In the genomic region with DNA sequence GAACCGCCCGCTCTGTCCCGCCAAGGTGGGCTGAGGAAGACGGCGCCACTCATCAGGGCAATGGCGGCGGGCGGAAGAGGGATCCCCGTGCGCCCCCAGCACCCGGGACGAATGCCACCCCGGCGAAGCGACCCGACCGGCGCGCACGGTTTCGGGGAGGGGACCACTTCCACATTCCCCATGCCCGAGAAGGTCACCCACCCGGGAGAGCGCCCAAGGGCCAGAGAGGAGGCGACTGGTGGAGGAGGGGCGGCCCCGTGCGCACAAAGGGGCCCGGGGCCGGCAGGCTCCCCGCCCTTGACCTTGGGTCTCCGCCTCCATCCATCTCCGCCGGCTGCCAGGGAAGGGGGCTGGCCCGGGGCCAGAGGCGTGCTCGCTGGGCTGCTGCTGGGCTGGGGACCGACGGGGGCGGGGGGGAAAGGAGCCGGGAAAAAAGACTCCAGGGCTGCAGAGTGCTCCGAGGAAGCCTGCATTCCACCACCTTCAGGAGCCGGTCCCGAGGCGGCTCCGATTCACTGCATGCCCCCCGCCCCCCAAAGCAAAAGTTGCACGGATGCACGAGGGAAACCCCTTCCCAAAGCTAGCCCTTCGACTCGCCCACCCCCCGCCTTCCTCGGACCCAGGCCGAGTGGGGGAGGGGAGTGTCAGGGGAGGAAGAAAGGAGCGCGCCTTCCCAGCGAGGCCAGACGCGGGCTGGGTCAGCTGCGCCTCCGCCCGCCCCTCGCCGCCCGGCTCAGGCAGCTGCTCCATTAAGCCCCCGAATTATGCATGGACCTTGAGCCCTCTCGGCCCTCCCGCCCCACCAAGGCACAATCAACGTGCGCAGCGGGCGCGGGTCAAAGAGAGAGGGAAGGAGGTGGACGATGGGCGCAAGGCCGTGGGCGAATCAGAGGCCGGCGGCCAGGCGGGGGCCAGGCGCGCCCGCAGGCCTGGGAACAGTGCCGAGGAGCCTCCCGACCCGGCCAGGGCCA, we compare ENCODE assay signal across 11 cellular contexts. TPM values are rescaled to one million over a fixed set of nuclear protein-coding genes. Genes with fewer than 3 reads are reported as not detected.
A peak's percentile ranks its signal among the peaks of the same experiment; 100 is the strongest.
DNase-seq lines count a peak whose midpoint lies in the region; ATAC-seq and TF ChIP-seq lines count a peak whose summit lies in the region.
"Had no signal": no experiment of that assay in that cellular context is flagged by ENCODE, and none has a peak within 500 bp of the region (broad histone marks: within the 10 kb centered on the region; RNA-seq: fewer than 3 reads in every experiment).

No MANE protein-coding gene starts in this region.

- DNase-seq in activated naive CD4-positive, alpha-beta T cell treated with anti-CD3 and anti-CD28 coated beads, Interleukin-2, amount 10 ng/mL, durations not matched to agents 7 days and 5 days = no peak
- DNase-seq in activated naive CD4-positive, alpha-beta T cell treated with anti-CD3 and anti-CD28 coated beads, Interleukin-2, amount 50 U/mL, for 16 hours = no peak
- no peak for DNase-seq in central memory CD8-positive, alpha-beta T cell (ENCODE audit: low spot score in 2 of 2)
- DNase-seq in lower lobe of right lung = peak; percentile 25
- DNase-seq in transverse colon = no peak
- DNase-seq: T1000 had no signal

- H3K36me3 Mint-ChIP-seq in activated naive CD4-positive, alpha-beta T cell treated with anti-CD3 and anti-CD28 coated beads, Interleukin-2, amount 10 ng/mL, durations not matched to agents 7 days and 5 days = peaks cover 72% of the 10 kb centered on the region
- peaks cover 81% of the 10 kb centered on the region for H3K36me3 Mint-ChIP-seq in central memory CD8-positive, alpha-beta T cell (ENCODE audit: insufficient read depth)

- intact Hi-C loops in lower lobe of right lung (cut with DNase I) = no loop called here
- intact Hi-C loops in transverse colon (cut with DNase I; ENCODE audit: low total_unique reads) = no loop called here

- in situ Hi-C loops in transverse colon (cut with MboI; ENCODE audit: low pct_ligation_motif_present in 1 of 4, low pct_unique_long_range_greater_than_20kb in 1 of 4, low sequenced_read_pairs in 3 of 4) = no loop called here

- H3K36me3 ChIP-seq in lower lobe of right lung (no peaks in the 10 kb centered on the region), transverse colon (no peaks in the 10 kb centered on the region)

- H3K9me3 ChIP-seq in lower lobe of right lung (no peaks in the 10 kb centered on the region), transverse colon (no peaks in the 10 kb centered on the region)
- H3K9me3 ChIP-seq: body of pancreas had no signal

- TF ChIP-seq CTCF in lower lobe of right lung (IDR thresholded peaks at IDR 0.05) (no peak), transverse colon (IDR thresholded peaks at IDR 0.05) (no peak)

- CTCF ChIA-PET in activated naive CD4-positive, alpha-beta T cell treated with anti-CD3 and anti-CD28 coated beads, Interleukin-2, amount 10 ng/mL, durations not matched to agents 7 days and 5 days (lab: Charles Lee) = interaction anchor here (0.8 to 8.9 kb wide), 5 partner anchors 12 to 58 kb away, joined by 3 to 65 read pairs (median 4); no protein-coding TSS in a partner anchor

- 33% methylated on average over 69 of the region's 86 CpGs; no CpG with 5 or more reads in 1 of the 2 donors for WGBS in transverse colon (ENCODE audit: low coverage in 1 of 2), 2 donors

- no peak for TF ChIP-seq EP300 in transverse colon (IDR thresholded peaks at IDR 0.05; ENCODE audit: low read depth)

- ATAC-seq in central memory CD8-positive, alpha-beta T cell (replicated peaks; ENCODE audit: extremely low read depth, poor library complexity, severe bottlenecking) = no peak
- ATAC-seq in lower lobe of right lung (peak in 1 of 2 donors; percentile 16), HG03469 (IDR thresholded peaks at IDR 0.05; ENCODE audit: unreplicated experiment) (no peak), GM21367 (IDR thresholded peaks at IDR 0.05; ENCODE audit: unreplicated experiment) (no peak), HG02610 (IDR thresholded peaks at IDR 0.05; ENCODE audit: unreplicated experiment) (no peak)
- ATAC-seq: body of pancreas, HCT116 had no signal

- H3K4me1 ChIP-seq in lower lobe of right lung (no peaks in the 10 kb centered on the region), transverse colon (peaks cover 0 to 13% (median 8%) of the 10 kb centered on the region in 4 donors)

- TF ChIP-seq POLR2A in transverse colon (IDR thresholded peaks at IDR 0.05) = no peak

- peak overlapping the region; percentile 97 for H3K27ac Mint-ChIP-seq in activated naive CD4-positive, alpha-beta T cell treated with anti-CD3 and anti-CD28 coated beads, Interleukin-2, amount 10 ng/mL, durations not matched to agents 7 days and 5 days
- H3K27ac Mint-ChIP-seq in central memory CD8-positive, alpha-beta T cell (ENCODE audit: low read depth) = peak overlapping the region; percentile 97

- no peaks in the 10 kb centered on the region for H3K27me3 Mint-ChIP-seq in activated naive CD4-positive, alpha-beta T cell treated with anti-CD3 and anti-CD28 coated beads, Interleukin-2, amount 10 ng/mL, durations not matched to agents 7 days and 5 days
- H3K27me3 Mint-ChIP-seq in central memory CD8-positive, alpha-beta T cell = no peaks in the 10 kb centered on the region

- peaks cover 86% of the 10 kb centered on the region for H3K4me1 Mint-ChIP-seq in activated naive CD4-positive, alpha-beta T cell treated with anti-CD3 and anti-CD28 coated beads, Interleukin-2, amount 10 ng/mL, durations not matched to agents 7 days and 5 days
- peaks cover 84% of the 10 kb centered on the region for H3K4me1 Mint-ChIP-seq in central memory CD8-positive, alpha-beta T cell

- H3K9me3 Mint-ChIP-seq in activated naive CD4-positive, alpha-beta T cell treated with anti-CD3 and anti-CD28 coated beads, Interleukin-2, amount 10 ng/mL, durations not matched to agents 7 days and 5 days = no peaks in the 10 kb centered on the region
- H3K9me3 Mint-ChIP-seq in central memory CD8-positive, alpha-beta T cell = no peaks in the 10 kb centered on the region

- H3K27me3 ChIP-seq in lower lobe of right lung (ENCODE audit: low read depth) (peaks cover 64% of the 10 kb centered on the region), transverse colon (peaks cover 37% of the 10 kb centered on the region)

- H3K4me3 Mint-ChIP-seq in activated naive CD4-positive, alpha-beta T cell treated with anti-CD3 and anti-CD28 coated beads, Interleukin-2, amount 10 ng/mL, durations not matched to agents 7 days and 5 days = peak overlapping the region; percentile 81
- H3K4me3 Mint-ChIP-seq in central memory CD8-positive, alpha-beta T cell = peak overlapping the region; percentile 84

- H3K4me3 ChIP-seq in lower lobe of right lung (peak overlapping the region; percentile 19), transverse colon (peak overlapping the region in 1 of 4 donors; percentile 28)
- H3K4me3 ChIP-seq: body of pancreas had no signal

- peak overlapping the region; percentile 24 for H3K27ac ChIP-seq in lower lobe of right lung
- H3K27ac ChIP-seq in transverse colon = peak overlapping the region; percentile 13 to 46 (median 26)
- H3K27ac ChIP-seq: body of pancreas had no signal

RNA-seq across cellular contexts. Expression of gene BCL11B, which starts 26.2 kb away (rescaled TPM):
- total RNA-seq in lower lobe of right lung (2.3 TPM), transverse colon (1 to 10 TPM in 3 of 4 donors, under 1 TPM in 1; 0.37 to 4.8 (median 3.7) TPM)
